26 cellular contexts compared by ENCODE assay signal in genomic region chr11:12453243-12453642, GRCh38.
A peak's percentile ranks its signal among the peaks of the same experiment; 100 is the strongest.
DNase-seq lines count a peak whose midpoint lies in the region; ATAC-seq and TF ChIP-seq lines count a peak whose summit lies in the region.
"Had no signal": no experiment of that assay in that cellular context is flagged by ENCODE, and none has a peak within 500 bp of the region (broad histone marks: within the 10 kb centered on the region; RNA-seq: fewer than 3 reads in every experiment).

No MANE protein-coding gene starts in this region.

- no peaks in the 10 kb centered on the region for H3K36me3 Mint-ChIP-seq in GM23338 (ENCODE audit: low read depth)
- H3K36me3 Mint-ChIP-seq in HFFc6 (ENCODE audit: low read depth), result 0 out of 2 replicates have a peak, but pooled peaks cover 14% of the 10 kb centered on the region
- H3K36me3 Mint-ChIP-seq in activated T-cell treated with anti-CD3 and anti-CD28 coated beads, Interleukin-2, amount 50 U/mL, for 72 hours (ENCODE audit: insufficient read depth in 2 of 2), result no peaks in the 10 kb centered on the region
- H3K36me3 Mint-ChIP-seq: CD4-positive, alpha-beta memory T cell; IgD-negative memory B cell had no signal

- H3K4me1 ChIP-seq in GM23338 (ENCODE audit: insufficient read depth) (no peaks in the 10 kb centered on the region), left lung (peaks cover 0 to 3% of the 10 kb centered on the region in 2 donors), sigmoid colon (peaks cover 0 to 100% (median 93%) of the 10 kb centered on the region in 4 donors)
- H3K4me1 ChIP-seq: HAP-1 had no signal

- no peak overlapping the region for H3K4me3 Mint-ChIP-seq in GM23338
- no peak overlapping the region for H3K4me3 Mint-ChIP-seq in HFFc6
- no peak overlapping the region for H3K4me3 Mint-ChIP-seq in activated T-cell treated with anti-CD3 and anti-CD28 coated beads, Interleukin-2, amount 50 U/mL, for 72 hours
- H3K4me3 Mint-ChIP-seq: CD4-positive, alpha-beta memory T cell; IgD-negative memory B cell had no signal

- H3K27ac ChIP-seq in GM23338 (ENCODE audit: low read depth) (no peak overlapping the region), left lung (no peak overlapping the region), sigmoid colon (peak overlapping the region; percentile 2 to 90 (median 80))
- H3K27ac ChIP-seq: A549, GM23248, KMS-11, SJSA1 had no signal

- H3K4me2 ChIP-seq in GM23338, result no peak overlapping the region
- H3K4me2 ChIP-seq: A549, KMS-11 had no signal

- 0 out of 2 replicates have a peak overlapping the region, but pooled peaks have one; percentile 17 for H3K27ac Mint-ChIP-seq in GM23338
- H3K27ac Mint-ChIP-seq in HFFc6, result 0 out of 2 replicates have a peak overlapping the region, but pooled peaks have one; percentile 17
- H3K27ac Mint-ChIP-seq in activated T-cell treated with anti-CD3 and anti-CD28 coated beads, Interleukin-2, amount 50 U/mL, for 72 hours, result no peak overlapping the region

- intact Hi-C loops in left lung (cut with DNase I) (no loop called here), sigmoid colon (cut with DNase I) (no loop called here)

- H3K9me3 ChIP-seq in left lung, result no peaks in the 10 kb centered on the region
- no peaks in the 10 kb centered on the region for H3K9me3 ChIP-seq in sigmoid colon
- H3K9me3 ChIP-seq: A549, HAP-1, SJSA1 had no signal

- no peaks in the 10 kb centered on the region for H3K79me2 ChIP-seq in GM23338 (replicated peaks; ENCODE audit: insufficient read depth)

- peak; percentile 73 for ATAC-seq in GM23338
- ATAC-seq in left lung, result peak; percentile 27
- ATAC-seq in activated T-cell treated with anti-CD3 and anti-CD28 coated beads, Interleukin-2, amount 50 U/mL, for 72 hours (replicated peaks in 1 of 2), result no peak
- ATAC-seq: A549, GM12878, PC-3 had no signal

- 93 to 99% methylated on average over 2 of the region's 2 CpGs for WGBS in sigmoid colon, 2 donors

- H3K27me3 ChIP-seq in GM23338 (ENCODE audit: insufficient read depth) (no peaks in the 10 kb centered on the region), left lung (no peaks in the 10 kb centered on the region), sigmoid colon (no peaks in the 10 kb centered on the region)
- H3K27me3 ChIP-seq: SJSA1 had no signal

- no peak for TF ChIP-seq EP300 in sigmoid colon (IDR thresholded peaks at IDR 0.05)

- H4K20me1 ChIP-seq in GM23338 (replicated peaks; ENCODE audit: insufficient read depth), result no peaks in the 10 kb centered on the region

- peaks cover 9% of the 10 kb centered on the region for H3K4me1 Mint-ChIP-seq in GM23338
- H3K4me1 Mint-ChIP-seq in HFFc6 (ENCODE audit: low read depth), result peaks cover 90% of the 10 kb centered on the region
- no peaks in the 10 kb centered on the region for H3K4me1 Mint-ChIP-seq in activated T-cell treated with anti-CD3 and anti-CD28 coated beads, Interleukin-2, amount 50 U/mL, for 72 hours (ENCODE audit: low read depth)
- H3K4me1 Mint-ChIP-seq: CD4-positive, alpha-beta memory T cell; IgD-negative memory B cell had no signal

- H3K36me3 ChIP-seq in GM23338 (ENCODE audit: insufficient read depth) (no peaks in the 10 kb centered on the region), left lung (no peaks in the 10 kb centered on the region), sigmoid colon (no peaks in the 10 kb centered on the region)
- H3K36me3 ChIP-seq: HAP-1 had no signal

- no peaks in the 10 kb centered on the region for H3F3A ChIP-seq in GM23338 (replicated peaks; ENCODE audit: low read depth)

- no peak for TF ChIP-seq POLR2A in sigmoid colon (IDR thresholded peaks at IDR 0.05)

- DNase-seq in GM23338 (ENCODE audit: low spot score) (no peak), HFFc6 (no peak), left lung (no peak), sigmoid colon (no peak), EL (no peak), iPS-NIHi7 (ENCODE audit: extremely low spot score) (no peak)
- no peak for DNase-seq in activated T-cell treated with anti-CD3 and anti-CD28 coated beads, Interleukin-2, amount 50 U/mL, for 72 hours
- DNase-seq: AML-193; C1 segment of cervical spinal cord; CD4-positive, alpha-beta memory T cell; COR-L47; GDM1; GM23248; NCI-H1048; NCI-H187; NCI-H2081 treated with DMSO at 0.1 percent for 48 hours; NCI-H446; NCI-H524 treated with DMSO at 0.1 percent for 48 hours; NCI-H774; PC-3 had no signal

- H3K4me3 ChIP-seq in GM23338 (no peak overlapping the region), left lung (no peak overlapping the region), sigmoid colon (no peak overlapping the region)
- H3K4me3 ChIP-seq: A549, GM12878, GM23248, HAP-1, SJSA1 had no signal

- H3K27me3 Mint-ChIP-seq in GM23338 (ENCODE audit: insufficient read depth, low read depth, poor library complexity) (peaks cover under 1% of the 10 kb centered on the region), HFFc6 (ENCODE audit: insufficient read depth) (peaks cover 6% of the 10 kb centered on the region)
- H3K27me3 Mint-ChIP-seq in activated T-cell treated with anti-CD3 and anti-CD28 coated beads, Interleukin-2, amount 50 U/mL, for 72 hours (ENCODE audit: low read depth), result peaks cover 1% of the 10 kb centered on the region

- no peaks in the 10 kb centered on the region for H3K9me2 ChIP-seq in GM23338 (ENCODE audit: insufficient read depth)

- H3K9me3 Mint-ChIP-seq in GM23338 (no peaks in the 10 kb centered on the region), HFFc6 (no peaks in the 10 kb centered on the region)
- no peaks in the 10 kb centered on the region for H3K9me3 Mint-ChIP-seq in activated T-cell treated with anti-CD3 and anti-CD28 coated beads, Interleukin-2, amount 50 U/mL, for 72 hours
- H3K9me3 Mint-ChIP-seq: CD4-positive, alpha-beta memory T cell; IgD-negative memory B cell had no signal

- TF ChIP-seq CTCF in GM23338 (conservative IDR thresholded peaks at IDR 0.05; ENCODE audit: low read depth in 2 of 2), result no peak
- no peak for TF ChIP-seq CTCF in HFFc6 (IDR thresholded peaks at IDR 0.05)
- no peak for TF ChIP-seq CTCF in left lung (IDR thresholded peaks at IDR 0.05)
- TF ChIP-seq CTCF in sigmoid colon (IDR thresholded peaks at IDR 0.05), result no peak

- H2AFZ ChIP-seq in GM23338, result no peak overlapping the region
- H2AFZ ChIP-seq: GM23248 had no signal

TF ChIP-seq in GM23338, 12 proteins besides CTCF, POLR2A, EP300 and RAD21 (continues in another document):
- no peak for TF ChIP-seq EZH2 (IDR thresholded peaks at IDR 0.05; ENCODE audit: low read depth, unreplicated experiment)
- TF ChIP-seq, protein P1, sequence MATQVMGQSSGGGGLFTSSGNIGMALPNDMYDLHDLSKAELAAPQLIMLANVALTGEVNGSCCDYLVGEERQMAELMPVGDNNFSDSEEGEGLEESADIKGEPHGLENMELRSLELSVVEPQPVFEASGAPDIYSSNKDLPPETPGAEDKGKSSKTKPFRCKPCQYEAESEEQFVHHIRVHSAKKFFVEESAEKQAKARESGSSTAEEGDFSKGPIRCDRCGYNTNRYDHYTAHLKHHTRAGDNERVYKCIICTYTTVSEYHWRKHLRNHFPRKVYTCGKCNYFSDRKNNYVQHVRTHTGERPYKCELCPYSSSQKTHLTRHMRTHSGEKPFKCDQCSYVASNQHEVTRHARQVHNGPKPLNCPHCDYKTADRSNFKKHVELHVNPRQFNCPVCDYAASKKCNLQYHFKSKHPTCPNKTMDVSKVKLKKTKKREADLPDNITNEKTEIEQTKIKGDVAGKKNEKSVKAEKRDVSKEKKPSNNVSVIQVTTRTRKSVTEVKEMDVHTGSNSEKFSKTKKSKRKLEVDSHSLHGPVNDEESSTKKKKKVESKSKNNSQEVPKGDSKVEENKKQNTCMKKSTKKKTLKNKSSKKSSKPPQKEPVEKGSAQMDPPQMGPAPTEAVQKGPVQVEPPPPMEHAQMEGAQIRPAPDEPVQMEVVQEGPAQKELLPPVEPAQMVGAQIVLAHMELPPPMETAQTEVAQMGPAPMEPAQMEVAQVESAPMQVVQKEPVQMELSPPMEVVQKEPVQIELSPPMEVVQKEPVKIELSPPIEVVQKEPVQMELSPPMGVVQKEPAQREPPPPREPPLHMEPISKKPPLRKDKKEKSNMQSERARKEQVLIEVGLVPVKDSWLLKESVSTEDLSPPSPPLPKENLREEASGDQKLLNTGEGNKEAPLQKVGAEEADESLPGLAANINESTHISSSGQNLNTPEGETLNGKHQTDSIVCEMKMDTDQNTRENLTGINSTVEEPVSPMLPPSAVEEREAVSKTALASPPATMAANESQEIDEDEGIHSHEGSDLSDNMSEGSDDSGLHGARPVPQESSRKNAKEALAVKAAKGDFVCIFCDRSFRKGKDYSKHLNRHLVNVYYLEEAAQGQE (IDR thresholded peaks at IDR 0.05; ENCODE audit: unreplicated experiment), result no peak
- TF ChIP-seq ZNF114 (CRISPR knock-in tag; IDR thresholded peaks at IDR 0.05), result no peak
- TF ChIP-seq EZH2phosphoT487 (IDR thresholded peaks at IDR 0.05; ENCODE audit: unreplicated experiment), result no peak
- TF ChIP-seq ZNF331 (CRISPR knock-in tag; IDR thresholded peaks at IDR 0.05; ENCODE audit: low read depth), result no peak

Comparison
In these comparisons a context has a peak if more than half of its experiments do, and no peak if none do; other contexts are left out.
1. ATAC-seq: peak in GM23338 (single experiment) and left lung (single experiment); none in activated T-cell treated with anti-CD3 and anti-CD28 coated beads, Interleukin-2, amount 50 U/mL, for 72 hours (0 of 2).
2. H3K27ac ChIP-seq: peak in sigmoid colon (4 of 4); none in GM23338 (single experiment) and left lung (0 of 2).